ENCODE assay signal across 7 cellular contexts in the genomic region with DNA sequence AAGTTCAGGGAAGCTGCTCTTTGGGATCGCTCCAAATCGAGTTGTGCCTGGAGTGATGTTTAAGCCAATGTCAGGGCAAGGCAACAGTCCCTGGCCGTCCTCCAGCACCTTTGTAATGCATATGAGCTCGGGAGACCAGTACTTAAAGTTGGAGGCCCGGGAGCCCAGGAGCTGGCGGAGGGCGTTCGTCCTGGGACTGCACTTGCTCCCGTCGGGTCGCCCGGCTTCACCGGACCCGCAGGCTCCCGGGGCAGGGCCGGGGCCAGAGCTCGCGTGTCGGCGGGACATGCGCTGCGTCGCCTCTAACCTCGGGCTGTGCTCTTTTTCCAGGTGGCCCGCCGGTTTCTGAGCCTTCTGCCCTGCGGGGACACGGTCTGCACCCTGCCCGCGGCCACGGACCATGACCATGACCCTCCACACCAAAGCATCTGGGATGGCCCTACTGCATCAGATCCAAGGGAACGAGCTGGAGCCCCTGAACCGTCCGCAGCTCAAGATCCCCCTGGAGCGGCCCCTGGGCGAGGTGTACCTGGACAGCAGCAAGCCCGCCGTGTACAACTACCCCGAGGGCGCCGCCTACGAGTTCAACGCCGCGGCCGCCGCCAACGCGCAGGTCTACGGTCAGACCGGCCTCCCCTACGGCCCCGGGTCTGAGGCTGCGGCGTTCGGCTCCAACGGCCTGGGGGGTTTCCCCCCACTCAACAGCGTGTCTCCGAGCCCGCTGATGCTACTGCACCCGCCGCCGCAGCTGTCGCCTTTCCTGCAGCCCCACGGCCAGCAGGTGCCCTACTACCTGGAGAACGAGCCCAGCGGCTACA. TPM values are rescaled to one million over a fixed set of nuclear protein-coding genes. Genes with fewer than 3 reads are reported as not detected.
DNase-seq lines count a peak whose midpoint lies in the region; ATAC-seq and TF ChIP-seq lines count a peak whose summit lies in the region.

A gene (plus strand): TSS at position 170 of the 818 bp plus-strand sequence. CDS start 231 bp downstream, at position 401.

- no peaks in the 10 kb centered on the region for H3K9me3 ChIP-seq in T-helper 17 cell (ENCODE audit: control insufficient read depth, low read length, poor library complexity, severe bottlenecking)
- H3K9me3 ChIP-seq in parathyroid adenoma (ENCODE audit: control insufficient read depth, low read length): no peaks in the 10 kb centered on the region

- H3K4me1 Mint-ChIP-seq in T-helper 17 cell: peaks cover 9% of the 10 kb centered on the region

- H3K27me3 ChIP-seq in parathyroid adenoma (ENCODE audit: control insufficient read depth, insufficient read depth, low read length): peaks cover 6% of the 10 kb centered on the region

- H3K36me3 ChIP-seq in parathyroid adenoma (ENCODE audit: control insufficient read depth, insufficient read depth, low read length): no peaks in the 10 kb centered on the region

- H3K4me2 ChIP-seq in parathyroid adenoma (ENCODE audit: low read length): peak within 1 kb of the TSS; percentile 58

- H3K27me3 Mint-ChIP-seq in T-helper 17 cell: peaks cover 65% of the 10 kb centered on the region

- no peak within 1 kb of the TSS for H3K9ac ChIP-seq in parathyroid adenoma

- no peak within 1 kb of the TSS for H2AFZ ChIP-seq in parathyroid adenoma

- TF ChIP-seq CTCF in GM20000 (IDR thresholded peaks at IDR 0.05; ENCODE audit: extremely low read depth, missing control alignments) (no peak), parathyroid adenoma (IDR thresholded peaks at IDR 0.05) (no peak)

- H3K4me3 Mint-ChIP-seq in T-helper 17 cell: peak within 1 kb of the TSS; percentile 73

- peak; percentile 21 for ATAC-seq in T-helper 17 cell
- no peak for ATAC-seq in GM18517 (IDR thresholded peaks at IDR 0.05; ENCODE audit: unreplicated experiment)

- no peaks in the 10 kb centered on the region for H3K36me3 Mint-ChIP-seq in T-helper 17 cell (ENCODE audit: low read depth)

- H3K27ac Mint-ChIP-seq in T-helper 17 cell: no peak within 1 kb of the TSS

- H3K4me1 ChIP-seq in parathyroid adenoma: no peaks in the 10 kb centered on the region

- no peaks in the 10 kb centered on the region for H3K79me2 ChIP-seq in parathyroid adenoma

- no peak within 1 kb of the TSS for H3K27ac ChIP-seq in parathyroid adenoma

- DNase-seq in GM20000 (ENCODE audit: low spot score) (peak; percentile 35), T-helper 17 cell (no peak), fibroblast of the conjunctiva (ENCODE audit: low read depth) (peak; percentile 2), dermis blood vessel endothelial cell (no peak), HuH-7.5 (ENCODE audit: low spot score) (no peak)

- peak within 1 kb of the TSS; percentile 31 for H3K4me3 ChIP-seq in parathyroid adenoma (ENCODE audit: low read depth, low read length)

RNA-seq across cellular contexts. Expression of the gene that starts here (rescaled TPM):
- 1 to 10 TPM; 2.4 to 3.9 TPM for total RNA-seq in T-helper 17 cell
- total RNA-seq in dermis blood vessel endothelial cell: not detected in 2 replicates

Comparison
In these comparisons a context has a peak if more than half of its experiments do, and no peak if none do; other contexts are left out.
1. DNase-seq: peak in GM20000 (single experiment) and fibroblast of the conjunctiva (single experiment); none in T-helper 17 cell (0 of 3), dermis blood vessel endothelial cell (single experiment) and HuH-7.5 (single experiment).